In the genomic region with DNA sequence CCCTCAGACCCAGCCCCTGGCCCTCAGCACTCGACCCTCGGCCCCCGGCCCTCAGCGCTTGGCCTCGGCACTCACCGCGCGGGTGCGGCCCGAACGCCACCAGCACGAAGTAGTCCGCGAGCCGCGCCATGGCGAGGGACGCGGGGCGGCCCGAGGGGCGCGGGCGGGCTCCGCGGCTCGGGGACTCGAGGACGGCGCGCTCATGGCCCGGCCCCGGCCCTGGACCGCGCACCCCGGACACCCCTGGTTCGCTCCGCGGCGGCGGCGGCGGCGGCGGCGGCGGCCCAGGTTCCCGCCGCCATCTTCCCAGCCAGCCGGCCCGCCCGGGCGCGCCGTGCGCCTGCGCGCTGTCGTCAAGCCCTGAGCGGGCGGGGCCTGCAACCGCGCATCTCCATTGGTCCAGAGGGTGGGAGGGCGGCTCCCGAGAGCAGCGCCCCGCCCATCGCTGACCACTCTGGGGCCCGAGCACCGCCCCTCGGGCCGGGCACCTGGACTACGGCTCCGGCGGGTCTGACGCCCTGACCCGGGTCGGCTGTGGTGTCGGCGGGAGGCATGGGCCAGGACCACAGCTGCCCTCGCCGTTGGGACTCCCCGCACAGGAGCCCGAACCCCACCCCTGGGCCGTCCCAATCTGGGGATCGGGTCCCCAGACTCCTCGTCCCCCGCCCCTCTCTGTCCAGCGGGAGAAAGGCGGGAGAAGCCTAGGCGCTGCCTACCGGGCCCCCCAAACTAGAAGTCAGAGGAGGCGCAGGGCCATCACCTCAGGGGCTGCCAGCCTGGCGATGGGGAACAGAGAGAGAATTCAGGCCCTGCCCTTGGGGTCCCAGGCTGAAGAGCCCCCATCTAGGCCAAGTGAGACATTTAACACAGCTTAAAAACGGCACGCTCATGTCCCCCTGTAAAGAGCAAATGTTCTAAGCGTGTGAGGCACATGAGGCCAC, we compare ENCODE assay signal across 8 cellular contexts. TPM values are rescaled to one million over a fixed set of nuclear protein-coding genes. Genes with fewer than 3 reads are reported as not detected.
DNase-seq lines count a peak whose midpoint lies in the region; ATAC-seq lines count a peak whose summit lies in the region.

A gene with protein sequence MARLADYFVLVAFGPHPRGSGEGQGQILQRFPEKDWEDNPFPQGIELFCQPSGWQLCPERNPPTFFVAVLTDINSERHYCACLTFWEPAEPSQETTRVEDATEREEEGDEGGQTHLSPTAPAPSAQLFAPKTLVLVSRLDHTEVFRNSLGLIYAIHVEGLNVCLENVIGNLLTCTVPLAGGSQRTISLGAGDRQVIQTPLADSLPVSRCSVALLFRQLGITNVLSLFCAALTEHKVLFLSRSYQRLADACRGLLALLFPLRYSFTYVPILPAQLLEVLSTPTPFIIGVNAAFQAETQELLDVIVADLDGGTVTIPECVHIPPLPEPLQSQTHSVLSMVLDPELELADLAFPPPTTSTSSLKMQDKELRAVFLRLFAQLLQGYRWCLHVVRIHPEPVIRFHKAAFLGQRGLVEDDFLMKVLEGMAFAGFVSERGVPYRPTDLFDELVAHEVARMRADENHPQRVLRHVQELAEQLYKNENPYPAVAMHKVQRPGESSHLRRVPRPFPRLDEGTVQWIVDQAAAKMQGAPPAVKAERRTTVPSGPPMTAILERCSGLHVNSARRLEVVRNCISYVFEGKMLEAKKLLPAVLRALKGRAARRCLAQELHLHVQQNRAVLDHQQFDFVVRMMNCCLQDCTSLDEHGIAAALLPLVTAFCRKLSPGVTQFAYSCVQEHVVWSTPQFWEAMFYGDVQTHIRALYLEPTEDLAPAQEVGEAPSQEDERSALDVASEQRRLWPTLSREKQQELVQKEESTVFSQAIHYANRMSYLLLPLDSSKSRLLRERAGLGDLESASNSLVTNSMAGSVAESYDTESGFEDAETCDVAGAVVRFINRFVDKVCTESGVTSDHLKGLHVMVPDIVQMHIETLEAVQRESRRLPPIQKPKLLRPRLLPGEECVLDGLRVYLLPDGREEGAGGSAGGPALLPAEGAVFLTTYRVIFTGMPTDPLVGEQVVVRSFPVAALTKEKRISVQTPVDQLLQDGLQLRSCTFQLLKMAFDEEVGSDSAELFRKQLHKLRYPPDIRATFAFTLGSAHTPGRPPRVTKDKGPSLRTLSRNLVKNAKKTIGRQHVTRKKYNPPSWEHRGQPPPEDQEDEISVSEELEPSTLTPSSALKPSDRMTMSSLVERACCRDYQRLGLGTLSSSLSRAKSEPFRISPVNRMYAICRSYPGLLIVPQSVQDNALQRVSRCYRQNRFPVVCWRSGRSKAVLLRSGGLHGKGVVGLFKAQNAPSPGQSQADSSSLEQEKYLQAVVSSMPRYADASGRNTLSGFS (N-terminal part only) (minus strand): TSS at position 325 of the 941 bp plus-strand sequence. CDS start 195 bp downstream, at position 130.

- H3K9ac ChIP-seq in BLaER1 = peak within 1 kb of the TSS; percentile 94

- H3K4me1 ChIP-seq in BLaER1 = peaks cover 86% of the 10 kb centered on the region
- peaks cover 44% of the 10 kb centered on the region for H3K4me1 ChIP-seq in effector memory CD4-positive, alpha-beta T cell (ENCODE audit: control insufficient read depth, insufficient read depth, low read length, poor library complexity, severe bottlenecking)

- peaks cover 9% of the 10 kb centered on the region for H3K27me3 ChIP-seq in BLaER1
- H3K27me3 ChIP-seq in effector memory CD4-positive, alpha-beta T cell (replicated peaks; ENCODE audit: control insufficient read depth, insufficient read depth, low read length, poor library complexity, severe bottlenecking) = no peaks in the 10 kb centered on the region

- no peaks in the 10 kb centered on the region for H3K9me3 ChIP-seq in BLaER1
- no peaks in the 10 kb centered on the region for H3K9me3 ChIP-seq in effector memory CD4-positive, alpha-beta T cell (ENCODE audit: control insufficient read depth, low read length)

- H3K4me2 ChIP-seq in BLaER1 = peak within 1 kb of the TSS; percentile 95

- H4K20me1 ChIP-seq in BLaER1 = peaks cover 44% of the 10 kb centered on the region

- peak within 1 kb of the TSS; percentile 91 for H3K27ac ChIP-seq in BLaER1
- H3K27ac ChIP-seq in effector memory CD4-positive, alpha-beta T cell (ENCODE audit: insufficient read depth, low read length, poor library complexity, severe bottlenecking) = peak within 1 kb of the TSS; percentile 76

- no peaks in the 10 kb centered on the region for H3K36me3 ChIP-seq in BLaER1
- no peaks in the 10 kb centered on the region for H3K36me3 ChIP-seq in effector memory CD4-positive, alpha-beta T cell (ENCODE audit: control insufficient read depth, insufficient read depth, low read length)

- peak; percentile 78 to 93 for DNase-seq in NOMO-1 (lab: John Stamatoyannopoulos, UW; ENCODE audit: unreplicated experiment in 2 of 2)
- peak; percentile 73 to 79 for DNase-seq in activated CD8-positive, alpha-beta memory T cell treated with anti-CD3 and anti-CD28 coated beads for 4 hours (ENCODE audit: low read depth in 2 of 2)
- peak; percentile 78 to 84 (median 78) for DNase-seq in effector memory CD4-positive, alpha-beta T cell
- peak; percentile 91 to 94 for DNase-seq in lung microvascular endothelial cell (ENCODE audit: low read depth in 2 of 2)
- DNase-seq in stimulated activated CD4-positive, alpha-beta T cell treated with anti-CD3 and anti-CD28 coated beads, TNF-alpha, amount 100 ng/mL, for 24 hours (ENCODE audit: low read depth in 3 of 3) = peak; percentile 76 to 88 (median 78)

- peak within 1 kb of the TSS; percentile 84 for H3K4me3 ChIP-seq in BLaER1
- peak within 1 kb of the TSS; percentile 83 for H3K4me3 ChIP-seq in effector memory CD4-positive, alpha-beta T cell (ENCODE audit: insufficient read depth, low read depth, low read length, poor library complexity, severe bottlenecking)

- ATAC-seq in GM19324 (IDR thresholded peaks at IDR 0.05; ENCODE audit: low FRiP score, unreplicated experiment) (peak; percentile 81), HG03558 (IDR thresholded peaks at IDR 0.05; ENCODE audit: extremely low read depth, unreplicated experiment) (peak; percentile 49)

RNA-seq across cellular contexts. Expression of the gene that starts here (rescaled TPM):
- total RNA-seq in lung microvascular endothelial cell = 19.8 and 35.3 TPM in 2 replicates

Comparison
In these comparisons a context has a peak if more than half of its experiments do, and no peak if none do; other contexts are left out.
1. Peak in every context shown above with its lines: DNase-seq, ATAC-seq, H3K4me3 ChIP-seq and H3K27ac ChIP-seq.